Comparison of ENCODE assay signal across 8 cellular contexts in genomic region chr16:4416200-4417032, GRCh38. TPM values are rescaled to one million over a fixed set of nuclear protein-coding genes. Genes with fewer than 3 reads are reported as not detected.
DNase-seq lines count a peak whose midpoint lies in the region; ATAC-seq, FAIRE-seq and TF ChIP-seq lines count a peak whose summit lies in the region.

CORO7 (minus strand) TSS chr16:4416596; CDS start chr16:4416518, 78 bp downstream.

- no peak within 1 kb of the TSS for H2AFZ ChIP-seq in OCI-LY1 (ENCODE audit: low read length)
- H2AFZ ChIP-seq in endothelial cell of umbilical vein (ENCODE audit: low read depth, low read length), result peak within 1 kb of the TSS; percentile 74

- CTCF ChIA-PET in endothelial cell of umbilical vein (lab: Charles Lee), result interaction anchor here (1.0 to 8.4 kb wide), 8 partner anchors 12 to 144 kb away, joined by 3 to 79 read pairs (median 3); partner anchors contain the start of genes PAM16 and TFAP4

- H3K4me1 ChIP-seq in OCI-LY1 (ENCODE audit: insufficient read depth, low read length, severe bottlenecking) (peaks cover 27% of the 10 kb centered on the region), endothelial cell of umbilical vein (ENCODE audit: control insufficient read depth, extremely low read depth, insufficient read depth, low read length) (peaks cover 9% of the 10 kb centered on the region)

- ATAC-seq in GM21515 (IDR thresholded peaks at IDR 0.05; ENCODE audit: unreplicated experiment), result peak; percentile 60

- peak; percentile 96 for FAIRE-seq in endothelial cell of umbilical vein (lab: Jason Lieb, UNC)

- peaks cover 18% of the 10 kb centered on the region; the same call in 1 of the 2 replicates for H3K36me3 ChIP-seq in OCI-LY1 (ENCODE audit: insufficient read depth, low read length)
- peaks cover 0 to 10% of the 10 kb centered on the region in 2 experiments for H3K36me3 ChIP-seq in endothelial cell of umbilical vein (ENCODE audit: control insufficient read depth in 2 of 2, extremely low read depth in 1 of 2, insufficient read depth in 2 of 2, low read length in 2 of 2)

- peaks cover 4% of the 10 kb centered on the region; the same call in 1 of the 2 replicates for H3F3A ChIP-seq in OCI-LY1 (ENCODE audit: insufficient read depth, low read length)

- H3K4me3 ChIP-seq in OCI-LY1 (ENCODE audit: low read depth, low read length, poor library complexity, severe bottlenecking) (peak within 1 kb of the TSS; percentile 82), endothelial cell of umbilical vein (replicated peaks in 1 of 3; ENCODE audit: insufficient read depth in 1 of 3, low read depth in 1 of 3, low read length in 3 of 3) (peak within 1 kb of the TSS; percentile 55 to 94 (median 71))

- H4K20me1 ChIP-seq in OCI-LY1 (ENCODE audit: insufficient read depth, low read length), result no peaks in the 10 kb centered on the region
- H4K20me1 ChIP-seq in endothelial cell of umbilical vein (replicated peaks; ENCODE audit: control insufficient read depth, extremely low read depth, insufficient read depth, low read length), result no peaks in the 10 kb centered on the region

- H3K9ac ChIP-seq in OCI-LY1 (ENCODE audit: low read length), result peak within 1 kb of the TSS; percentile 93
- H3K9ac ChIP-seq in endothelial cell of umbilical vein (replicated peaks; ENCODE audit: extremely low read depth, insufficient read depth, low read length), result peak within 1 kb of the TSS; percentile 78

- TF ChIP-seq POLR2A in endothelial cell of umbilical vein (IDR thresholded peaks at IDR 0.05; ENCODE audit: low read depth, low read length), result no peak

- H3K4me2 ChIP-seq in OCI-LY1 (ENCODE audit: low read length), result peak within 1 kb of the TSS; percentile 80
- peak within 1 kb of the TSS; percentile 68 for H3K4me2 ChIP-seq in endothelial cell of umbilical vein (ENCODE audit: insufficient read depth, low read length)

- H3K27ac ChIP-seq in OCI-LY1 (ENCODE audit: low read depth, low read length, poor library complexity, severe bottlenecking) (peak within 1 kb of the TSS; percentile 65), endothelial cell of umbilical vein (ENCODE audit: insufficient read depth, low read depth, low read length) (peak within 1 kb of the TSS; percentile 57)

- BruUV-seq in endothelial cell of umbilical vein (replicated peaks; lab: Mats Ljungman, UMichigan), result no TSS peak

- POLR2A ChIA-PET in endothelial cell of umbilical vein (lab: Charles Lee), result no interaction called here

- H3K79me2 ChIP-seq in OCI-LY1 (ENCODE audit: insufficient read depth, low read length) (peaks cover 12% of the 10 kb centered on the region), endothelial cell of umbilical vein (ENCODE audit: control insufficient read depth, insufficient read depth, low read length) (peaks cover 36% of the 10 kb centered on the region)

- H3K9me3 ChIP-seq in OCI-LY1 (ENCODE audit: low read length) (no peaks in the 10 kb centered on the region), endothelial cell of umbilical vein (replicated peaks; ENCODE audit: control insufficient read depth, insufficient read depth, low read length) (no peaks in the 10 kb centered on the region)

- H3K9me2 ChIP-seq in OCI-LY1 (ENCODE audit: low read depth, low read length), result no peaks in the 10 kb centered on the region

- DNase-seq in D341Med (ENCODE audit: low spot score), result peak; percentile 99
- DNase-seq in HuH-7.5 (ENCODE audit: low spot score), result peak; percentile 90
- DNase-seq in activated CD8-positive, alpha-beta memory T cell treated with anti-CD3 and anti-CD28 coated beads, Interleukin-2, amount 50 U/mL, for 48 hours, result peak; percentile 98
- DNase-seq in endothelial cell of umbilical vein (ENCODE audit: low read depth, low spot score), result peak; percentile 93
- peak; percentile 93 for DNase-seq in middle frontal gyrus (ENCODE audit: extremely low spot score, low spot score)
- DNase-seq in stimulated activated CD8-positive, alpha-beta memory T cell treated with anti-CD3 and anti-CD28 coated beads, Interleukin-2, amount 100 ng/mL, for 1 hour (ENCODE audit: low read depth in 2 of 2), result peak; percentile 98 to 99

- H3K27me3 ChIP-seq in OCI-LY1 (ENCODE audit: insufficient read depth, low read length) (no peaks in the 10 kb centered on the region), endothelial cell of umbilical vein (ENCODE audit: control insufficient read depth in 2 of 2, insufficient read depth in 2 of 2, low read length in 2 of 2) (no peaks in the 10 kb centered on the region)

- intact Hi-C loops in endothelial cell of umbilical vein (cut with micrococcal nuclease), result loop anchor here (1.0 kb wide), 1 partner anchor 8 kb away; no protein-coding TSS in a partner anchor

- TF ChIP-seq CTCF in OCI-LY1 (IDR thresholded peaks at IDR 0.05; ENCODE audit: low read length) (no peak), endothelial cell of umbilical vein (IDR thresholded peaks at IDR 0.05; ENCODE audit: extremely low read depth in 1 of 2, insufficient read depth in 1 of 2, low read depth in 1 of 2, low read length in 2 of 2) (no peak)

- no peaks in the 10 kb centered on the region for H3K9me1 ChIP-seq in endothelial cell of umbilical vein (replicated peaks; ENCODE audit: control insufficient read depth, extremely low read depth, insufficient read depth, low read length)

- dilution Hi-C loops in endothelial cell of umbilical vein (cut with MboI; ENCODE audit: extremely low pct_ligation_motif_present, low sequenced_read_pairs), result no loop called here

TF ChIP-seq in endothelial cell of umbilical vein, 7 proteins besides CTCF, POLR2A, EP300 and RAD21:
- TF ChIP-seq, protein P1, sequence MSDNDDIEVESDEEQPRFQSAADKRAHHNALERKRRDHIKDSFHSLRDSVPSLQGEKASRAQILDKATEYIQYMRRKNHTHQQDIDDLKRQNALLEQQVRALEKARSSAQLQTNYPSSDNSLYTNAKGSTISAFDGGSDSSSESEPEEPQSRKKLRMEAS (IDR thresholded peaks at IDR 0.05; ENCODE audit: insufficient read depth, insufficient read length), result peak; percentile 94
- TF ChIP-seq POLR2AphosphoS5 (IDR thresholded peaks at IDR 0.05; ENCODE audit: insufficient read depth, low read depth, low read length) (peak; percentile 49), FOS (IDR thresholded peaks at IDR 0.05; ENCODE audit: borderline replicate concordance, insufficient read depth, low read length) (no peak)
TF ChIP-seq in endothelial cell of umbilical vein: peak in this region for 2.

RNA-seq across cellular contexts. Expression of gene CORO7, which starts in this region (rescaled TPM):
- 70.4 and 72.3 TPM in 2 replicates for total RNA-seq in endothelial cell of umbilical vein
- 42.5 and 57.1 TPM in 2 replicates for polyA plus RNA-seq in endothelial cell of umbilical vein
- 17.7 and 23.9 TPM in 2 replicates for polyA plus RNA-seq in endothelial cell of umbilical vein (2011; cell fraction: cytosol; rRNA removed)
- 171 and 177 TPM in 2 replicates for polyA plus RNA-seq in endothelial cell of umbilical vein (2011; cell fraction: nucleus; rRNA removed)
- 25.7 and 41.7 TPM in 2 replicates for polyA plus RNA-seq in endothelial cell of umbilical vein (2012)
- polyA minus RNA-seq in endothelial cell of umbilical vein, result 47.0 and 61.5 TPM in 2 replicates
- 13.6 TPM for polyA minus RNA-seq in endothelial cell of umbilical vein (2011; cell fraction: cytosol; rRNA and poly(A)+ RNA removed)
- 65.1 and 94.9 TPM in 2 replicates for polyA minus RNA-seq in endothelial cell of umbilical vein (2011; cell fraction: nucleus; rRNA and poly(A)+ RNA removed)

Comparison
In these comparisons a context has a peak if more than half of its experiments do, and no peak if none do; other contexts are left out.
1. Peak in every context shown above with its lines: DNase-seq, ATAC-seq, H3K4me3 ChIP-seq and H3K27ac ChIP-seq.